In the genomic region with DNA sequence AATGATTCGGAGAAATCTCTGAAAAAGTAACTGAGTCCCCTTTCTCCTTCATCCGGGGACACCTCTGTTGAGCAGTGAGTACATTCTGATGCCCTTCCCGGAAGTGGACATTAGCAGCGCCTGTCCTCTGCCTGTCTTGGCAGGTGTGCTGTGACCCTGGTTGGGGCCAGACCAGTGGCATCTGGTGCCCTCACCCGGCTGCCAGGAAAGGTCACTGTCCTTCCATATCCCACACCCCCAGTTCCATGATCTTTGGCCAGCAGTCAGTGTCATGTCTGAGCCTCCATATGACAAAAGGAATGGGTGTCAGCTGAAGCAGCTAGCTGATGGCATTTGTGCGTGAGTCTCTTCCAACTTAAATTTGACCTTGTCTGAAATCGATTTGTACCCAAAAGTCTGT, we compare ENCODE assay signal across 15 cellular contexts.
DNase-seq lines count a peak whose midpoint lies in the region; ATAC-seq and TF ChIP-seq lines count a peak whose summit lies in the region.
"Had no signal": no experiment of that assay in that cellular context is flagged by ENCODE, and none has a peak within 500 bp of the region (broad histone marks: within the 10 kb centered on the region; RNA-seq: fewer than 3 reads in every experiment).

No MANE protein-coding gene starts in this region.

- CTCF ChIA-PET in activated CD4-positive, alpha-beta T cell treated with anti-CD3 and anti-CD28 coated beads, Interleukin-2, amount 10 ng/mL, durations not matched to agents 7 days and 5 days (lab: Charles Lee) = no interaction called here

- H3K9ac ChIP-seq in skeletal muscle tissue (ENCODE audit: low read depth in 1 of 3, low read length in 3 of 3) = no peak overlapping the region

- POLR2A ChIA-PET in activated CD4-positive, alpha-beta T cell treated with anti-CD3 and anti-CD28 coated beads, Interleukin-2, amount 10 ng/mL, durations not matched to agents 7 days and 5 days (lab: Charles Lee) = interaction anchor here (0.6 kb wide), 1 partner anchor 51 kb away, joined by 4 read pairs; no protein-coding TSS in a partner anchor

- no peaks in the 10 kb centered on the region for H3K9me3 ChIP-seq in effector memory CD4-positive, alpha-beta T cell (ENCODE audit: control insufficient read depth, low read length)
- no peaks in the 10 kb centered on the region for H3K9me3 ChIP-seq in skeletal muscle tissue (ENCODE audit: control insufficient read depth in 3 of 3, low read length in 3 of 3)
- H3K9me3 ChIP-seq: SJCRH30 had no signal

- no peaks in the 10 kb centered on the region for H3K9me3 Mint-ChIP-seq in activated CD4-positive, alpha-beta T cell treated with anti-CD3 and anti-CD28 coated beads, Interleukin-2, amount 10 ng/mL, durations not matched to agents 7 days and 5 days
- H3K9me3 Mint-ChIP-seq in GM23338 = no peaks in the 10 kb centered on the region

- H3K27ac ChIP-seq in GM23338 (ENCODE audit: low read depth) (no peak overlapping the region), skeletal muscle tissue (ENCODE audit: low read depth, low read length) (peak overlapping the region; percentile 58)
- peak overlapping the region; percentile 34 for H3K27ac ChIP-seq in effector memory CD4-positive, alpha-beta T cell (ENCODE audit: insufficient read depth, low read length, poor library complexity, severe bottlenecking)
- H3K27ac ChIP-seq: SJCRH30 had no signal

- H3F3A ChIP-seq in GM23338 (replicated peaks; ENCODE audit: low read depth) = no peaks in the 10 kb centered on the region

- H3K4me3 Mint-ChIP-seq in activated CD4-positive, alpha-beta T cell treated with anti-CD3 and anti-CD28 coated beads, Interleukin-2, amount 10 ng/mL, durations not matched to agents 7 days and 5 days = no peak overlapping the region
- no peak overlapping the region for H3K4me3 Mint-ChIP-seq in GM23338
- H3K4me3 Mint-ChIP-seq: HFFc6 had no signal

- TF ChIP-seq CTCF in GM23338 (conservative IDR thresholded peaks at IDR 0.05; ENCODE audit: low read depth in 2 of 2) (no peak), omental fat pad (IDR thresholded peaks at IDR 0.05) (no peak)

- H3K27me3 ChIP-seq in GM23338 (ENCODE audit: insufficient read depth) = no peaks in the 10 kb centered on the region
- H3K27me3 ChIP-seq in effector memory CD4-positive, alpha-beta T cell (replicated peaks; ENCODE audit: control insufficient read depth, insufficient read depth, low read length, poor library complexity, severe bottlenecking) = no peaks in the 10 kb centered on the region
- no peaks in the 10 kb centered on the region for H3K27me3 ChIP-seq in skeletal muscle tissue (ENCODE audit: control insufficient read depth in 3 of 3, insufficient read depth in 3 of 3, low read length in 3 of 3)
- H3K27me3 ChIP-seq: SJCRH30 had no signal

- peaks cover 22% of the 10 kb centered on the region for H3K79me2 ChIP-seq in GM23338 (replicated peaks; ENCODE audit: insufficient read depth)

- H3K4me1 ChIP-seq in GM23338 (ENCODE audit: insufficient read depth) = peaks cover 4% of the 10 kb centered on the region; the same call in 1 of the 2 replicates
- peaks cover 69% of the 10 kb centered on the region for H3K4me1 ChIP-seq in effector memory CD4-positive, alpha-beta T cell (ENCODE audit: control insufficient read depth, insufficient read depth, low read length, poor library complexity, severe bottlenecking)
- peaks cover 38 to 54% (median 53%) of the 10 kb centered on the region in 3 donors for H3K4me1 ChIP-seq in skeletal muscle tissue (ENCODE audit: control insufficient read depth in 3 of 3, insufficient read depth in 3 of 3, low read length in 3 of 3)

- H3K4me1 Mint-ChIP-seq in activated CD4-positive, alpha-beta T cell treated with anti-CD3 and anti-CD28 coated beads, Interleukin-2, amount 10 ng/mL, durations not matched to agents 7 days and 5 days = peaks cover 77% of the 10 kb centered on the region
- peaks cover 34% of the 10 kb centered on the region for H3K4me1 Mint-ChIP-seq in GM23338

- peaks cover 60% of the 10 kb centered on the region for H3K36me3 Mint-ChIP-seq in activated CD4-positive, alpha-beta T cell treated with anti-CD3 and anti-CD28 coated beads, Interleukin-2, amount 10 ng/mL, durations not matched to agents 7 days and 5 days (ENCODE audit: low read depth)
- H3K36me3 Mint-ChIP-seq in GM23338 (ENCODE audit: low read depth) = no peaks in the 10 kb centered on the region

- H3K9me2 ChIP-seq in GM23338 (ENCODE audit: insufficient read depth) = no peaks in the 10 kb centered on the region

- no peak overlapping the region for H3K4me2 ChIP-seq in GM23338

- H3K36me3 ChIP-seq in GM23338 (ENCODE audit: insufficient read depth) = no peaks in the 10 kb centered on the region
- peaks cover 6% of the 10 kb centered on the region for H3K36me3 ChIP-seq in effector memory CD4-positive, alpha-beta T cell (ENCODE audit: control insufficient read depth, insufficient read depth, low read length)
- peaks cover 0 to 2% (median 2%) of the 10 kb centered on the region in 3 donors for H3K36me3 ChIP-seq in skeletal muscle tissue (ENCODE audit: control insufficient read depth in 3 of 3, insufficient read depth in 3 of 3, low read length in 3 of 3)
- H3K36me3 ChIP-seq: SJCRH30 had no signal

- no peaks in the 10 kb centered on the region for H3K27me3 Mint-ChIP-seq in activated CD4-positive, alpha-beta T cell treated with anti-CD3 and anti-CD28 coated beads, Interleukin-2, amount 10 ng/mL, durations not matched to agents 7 days and 5 days
- peaks cover 2% of the 10 kb centered on the region for H3K27me3 Mint-ChIP-seq in GM23338 (ENCODE audit: insufficient read depth, low read depth, poor library complexity)

- H2AFZ ChIP-seq in GM23338 = no peak overlapping the region

- H4K20me1 ChIP-seq in GM23338 (replicated peaks; ENCODE audit: insufficient read depth) = no peaks in the 10 kb centered on the region; the same call in none of the 2 replicates

- H3K27ac Mint-ChIP-seq in activated CD4-positive, alpha-beta T cell treated with anti-CD3 and anti-CD28 coated beads, Interleukin-2, amount 10 ng/mL, durations not matched to agents 7 days and 5 days = peak overlapping the region; percentile 9
- H3K27ac Mint-ChIP-seq in GM23338 = peak overlapping the region; percentile 63; the same call in 1 of the 2 replicates

- DNase-seq in activated CD4-positive, alpha-beta T cell treated with anti-CD3 and anti-CD28 coated beads, Interleukin-2, amount 10 ng/mL, durations not matched to agents 7 days and 5 days = no peak
- no peak for DNase-seq in activated CD4-positive, alpha-beta T cell treated with anti-CD3 and anti-CD28 coated beads, Interleukin-2, amount 50 U/mL, for 1 hour
- no peak for DNase-seq in GM23338 (ENCODE audit: low spot score)
- DNase-seq in effector memory CD4-positive, alpha-beta T cell = no peak
- DNase-seq in omental fat pad (ENCODE audit: low spot score) = no peak
- DNase-seq: COR-L47, erythroblast, HFFc6, mammary epithelial cell, NCI-H510A treated with DMSO at 0.1 percent for 48 hours, nucleus accumbens, SJCRH30 had no signal

- ATAC-seq in GM23338 (no peak), HG02938 (IDR thresholded peaks at IDR 0.05; ENCODE audit: unreplicated experiment) (no peak), omental fat pad (ENCODE audit: low FRiP score) (no peak), HG03457 (IDR thresholded peaks at IDR 0.05; ENCODE audit: unreplicated experiment) (no peak)

- no peak overlapping the region for H3K4me3 ChIP-seq in GM23338
- H3K4me3 ChIP-seq in effector memory CD4-positive, alpha-beta T cell (ENCODE audit: insufficient read depth, low read depth, low read length, poor library complexity, severe bottlenecking) = no peak overlapping the region
- no peak overlapping the region for H3K4me3 ChIP-seq in skeletal muscle tissue (ENCODE audit: low read length in 3 of 3)
- H3K4me3 ChIP-seq: SJCRH30 had no signal

TF ChIP-seq in GM23338, 12 proteins besides CTCF, POLR2A, EP300 and RAD21 (continues in another document):
- TF ChIP-seq ZNF114 (CRISPR knock-in tag; IDR thresholded peaks at IDR 0.05) (no peak), ZNF331 (CRISPR knock-in tag; IDR thresholded peaks at IDR 0.05; ENCODE audit: low read depth) (no peak)
